In the genomic region with DNA sequence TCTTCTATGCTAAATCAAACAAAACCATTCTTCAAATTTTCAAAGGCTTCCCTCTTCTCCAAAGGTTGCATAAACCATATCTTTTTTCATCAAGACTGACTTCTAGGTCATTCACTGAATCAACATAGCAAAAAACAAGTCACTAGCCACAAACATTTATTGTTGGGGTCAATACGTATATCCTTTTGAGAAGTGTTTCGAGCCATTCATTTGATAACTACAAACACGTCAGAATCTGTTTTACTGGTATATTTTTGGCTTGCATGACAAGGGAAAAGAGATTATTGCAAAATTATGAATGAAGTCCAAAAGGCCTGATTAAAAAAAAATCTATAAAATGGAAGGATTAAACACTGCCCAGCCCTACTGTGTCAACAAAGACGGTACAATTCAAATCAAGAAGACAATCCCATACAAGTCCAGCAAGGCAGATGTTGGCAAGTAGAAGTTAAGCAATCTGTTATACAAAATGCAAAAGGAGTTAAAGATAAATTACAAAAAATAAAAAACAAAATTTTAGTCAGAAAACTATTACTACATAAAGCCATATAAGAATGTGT, we compare ENCODE assay signal across 14 cellular contexts.
DNase-seq lines count a peak whose midpoint lies in the region; ATAC-seq, FAIRE-seq and TF ChIP-seq lines count a peak whose summit lies in the region.
"Had no signal": no experiment of that assay in that cellular context is flagged by ENCODE, and none has a peak within 500 bp of the region (broad histone marks: within the 10 kb centered on the region; RNA-seq: fewer than 3 reads in every experiment).

No MANE protein-coding gene starts in this region.

- no peak for TF ChIP-seq CTCF in A673 (conservative IDR thresholded peaks at IDR 0.05; ENCODE audit: low read depth, low read length)
- TF ChIP-seq CTCF in K562 (IDR thresholded peaks at IDR 0.05 in 2 of 3, conservative IDR thresholded peaks at IDR 0.05 in 1 of 3; ENCODE audit: insufficient read depth in 2 of 3, low read depth in 1 of 3, low read length in 3 of 3) = no peak
- TF ChIP-seq CTCF in osteoblast (IDR thresholded peaks at IDR 0.05; ENCODE audit: extremely low read depth, low read depth, low read length) = no peak
- no peak for TF ChIP-seq CTCF in suprapubic skin (IDR thresholded peaks at IDR 0.05)

- H4K20me1 ChIP-seq in K562 (replicated peaks; ENCODE audit: control insufficient read depth, insufficient read depth, low read length) = no peaks in the 10 kb centered on the region
- H4K20me1 ChIP-seq in osteoblast (ENCODE audit: insufficient read depth, low read length) = no peaks in the 10 kb centered on the region

- no peak overlapping the region for H3K27ac ChIP-seq in A673 (ENCODE audit: low read depth, low read length, poor library complexity, severe bottlenecking)
- no peak overlapping the region for H3K27ac ChIP-seq in K562 (ENCODE audit: extremely low read depth, low read depth, low read length)
- no peak overlapping the region for H3K27ac ChIP-seq in osteoblast (ENCODE audit: low read depth, low read length)
- no peak overlapping the region for H3K27ac ChIP-seq in suprapubic skin

- H3K4me1 ChIP-seq in A673 (ENCODE audit: insufficient read depth, low read length, poor library complexity, severe bottlenecking) (no peaks in the 10 kb centered on the region), K562 (replicated peaks in 1 of 2; ENCODE audit: control insufficient read depth in 2 of 2, insufficient read depth in 2 of 2, low read length in 2 of 2) (no peaks in the 10 kb centered on the region), osteoblast (ENCODE audit: insufficient read depth, low read length) (peaks cover 8% of the 10 kb centered on the region), suprapubic skin (no peaks in the 10 kb centered on the region)

- no peak overlapping the region for H3K9ac ChIP-seq in K562 (ENCODE audit: insufficient read depth in 1 of 2, low read depth in 2 of 2, low read length in 2 of 2)

- no peak for FAIRE-seq in K562 (lab: Jason Lieb, UNC)
- FAIRE-seq: A204.1 had no signal

- H3K4me3 ChIP-seq in A673 (ENCODE audit: low read depth, low read length, poor library complexity, severe bottlenecking) = no peak overlapping the region
- no peak overlapping the region for H3K4me3 ChIP-seq in K562
- H3K4me3 ChIP-seq in osteoblast (ENCODE audit: insufficient read depth, low read length) = no peak overlapping the region
- H3K4me3 ChIP-seq in suprapubic skin = no peak overlapping the region

- DNase-seq in A673 (ENCODE audit: low spot score) (no peak), LoVo (ENCODE audit: low spot score) (peak; percentile 7), K562 (ENCODE audit: extremely low read depth in 1 of 4, low spot score in 3 of 4) (no peak), osteoblast (ENCODE audit: insufficient read length, low spot score, missing footprints) (peak; percentile 8), suprapubic skin (ENCODE audit: low spot score in 2 of 2) (no peak)
- DNase-seq: DMS53, GF-D8, GOT3, HCEC 1CT, HFFc6 had no signal

- no peaks in the 10 kb centered on the region for H3K9me1 ChIP-seq in K562 (ENCODE audit: control insufficient read depth, insufficient read depth, low read length)

- H3K27me3 ChIP-seq in A673 (replicated peaks; ENCODE audit: insufficient read depth, low read depth, low read length, poor library complexity) = no peaks in the 10 kb centered on the region
- H3K27me3 ChIP-seq in K562 (ENCODE audit: control insufficient read depth in 2 of 2, insufficient read depth in 2 of 2, low read length in 2 of 2) = no peaks in the 10 kb centered on the region
- no peaks in the 10 kb centered on the region for H3K27me3 ChIP-seq in osteoblast (ENCODE audit: insufficient read depth, low read length)
- no peaks in the 10 kb centered on the region for H3K27me3 ChIP-seq in suprapubic skin

- TF ChIP-seq RAD21 in K562 (CRISPR knock-in tag; conservative IDR thresholded peaks at IDR 0.05 in 1 of 2, IDR thresholded peaks at IDR 0.05 in 1 of 2) = no peak

- BruUV-seq in A673 (replicated peaks; lab: Mats Ljungman, UMichigan) = TSS peak; percentile 26
- TSS peak; percentile 17 for BruUV-seq in K562 (replicated peaks; lab: Mats Ljungman, UMichigan)

- no peak overlapping the region for H2AFZ ChIP-seq in K562 (ENCODE audit: low read depth, low read length)
- H2AFZ ChIP-seq in osteoblast (ENCODE audit: low read length) = no peak overlapping the region

- ATAC-seq in K562 = no peak
- ATAC-seq in GM19467 (IDR thresholded peaks at IDR 0.05; ENCODE audit: unreplicated experiment) = no peak
- ATAC-seq in GM19328 (IDR thresholded peaks at IDR 0.05; ENCODE audit: unreplicated experiment) = no peak
- ATAC-seq in GM18511 (IDR thresholded peaks at IDR 0.05; ENCODE audit: unreplicated experiment) = no peak

- no peaks in the 10 kb centered on the region for H3K9me3 ChIP-seq in A673 (ENCODE audit: low read depth, low read length, poor library complexity, severe bottlenecking)
- H3K9me3 ChIP-seq in K562 (replicated peaks; ENCODE audit: control insufficient read depth, insufficient read depth, low read depth, low read length) = no peaks in the 10 kb centered on the region
- no peaks in the 10 kb centered on the region for H3K9me3 ChIP-seq in osteoblast (ENCODE audit: low read depth, low read length)
- H3K9me3 ChIP-seq in suprapubic skin = no peaks in the 10 kb centered on the region

- no peaks in the 10 kb centered on the region for H3K36me3 ChIP-seq in A673 (ENCODE audit: insufficient read depth, low read length, poor library complexity, severe bottlenecking)
- peaks cover 16% of the 10 kb centered on the region for H3K36me3 ChIP-seq in K562 (ENCODE audit: control insufficient read depth, insufficient read depth, low read length)
- H3K36me3 ChIP-seq in osteoblast (ENCODE audit: insufficient read depth, low read length) = no peaks in the 10 kb centered on the region
- H3K36me3 ChIP-seq in suprapubic skin = peaks cover 22% of the 10 kb centered on the region

- POLR2A ChIA-PET in A673 (lab: Charles Lee; ENCODE audit: low non-redundant PET) (no interaction called here), K562 (lab: Yijun Ruan, JAX) (no interaction called here)

- in situ Hi-C loops in K562 (cut with MboI) = no loop called here

- intact Hi-C loops in A673 (cut with micrococcal nuclease; ENCODE audit: unreplicated experiment) = no loop called here
- intact Hi-C loops in K562 (cut with micrococcal nuclease) = no loop called here

- 88% methylated on average over 4 of the region's 4 CpGs for WGBS in K562 (ENCODE audit: insufficient coverage, low coverage, missing lambda C conversion rate)
- 92% methylated on average over 4 of the region's 4 CpGs for WGBS in suprapubic skin

- H3K4me2 ChIP-seq in K562 (ENCODE audit: insufficient read depth, low read length) (no peak overlapping the region), osteoblast (ENCODE audit: insufficient read depth, low read length) (no peak overlapping the region)

- TF ChIP-seq POLR2A in K562 (conservative IDR thresholded peaks at IDR 0.05) (no peak), suprapubic skin (IDR thresholded peaks at IDR 0.05) (no peak)

- no peaks in the 10 kb centered on the region for H3K79me2 ChIP-seq in K562 (ENCODE audit: control insufficient read depth, insufficient read depth, low read length)
- H3K79me2 ChIP-seq in osteoblast (ENCODE audit: insufficient read depth, low read length) = no peaks in the 10 kb centered on the region

- TF ChIP-seq EP300 in K562 (IDR thresholded peaks at IDR 0.05; ENCODE audit: low read length) (no peak), suprapubic skin (IDR thresholded peaks at IDR 0.05) (no peak)

- CTCF ChIA-PET in A673 (lab: Charles Lee) (no interaction called here), K562 (lab: Yijun Ruan, JAX; ENCODE audit: low intra/inter-chr PET ratio) (no interaction called here)

TF ChIP-seq in K562, 482 proteins besides CTCF, POLR2A, EP300 and RAD21 (continues in another document):
- TF ChIP-seq FOXM1 (IDR thresholded peaks at IDR 0.05; ENCODE audit: low read depth) (no peak), FOXM1 (CRISPR knock-in tag; IDR thresholded peaks at IDR 0.05; ENCODE audit: low read depth) (no peak), ZNF561 (CRISPR knock-in tag; conservative IDR thresholded peaks at IDR 0.05) (no peak), FOXJ2 (tag; IDR thresholded peaks at IDR 0.05) (no peak), ASH1L (IDR thresholded peaks at IDR 0.05; ENCODE audit: borderline replicate concordance, low read depth, partially characterized antibody) (no peak), PYGO2 (tag; IDR thresholded peaks at IDR 0.05) (no peak), RBM25 (IDR thresholded peaks at IDR 0.05; ENCODE audit: low read depth, low read length, severe bottlenecking) (no peak), NR2F6 (CRISPR knock-in tag; IDR thresholded peaks at IDR 0.05) (no peak), FOXK2 (conservative IDR thresholded peaks at IDR 0.05 in 1 of 2, IDR thresholded peaks at IDR 0.05 in 1 of 2; ENCODE audit: low read depth in 2 of 2) (no peak), ZNF143 (CRISPR knock-in tag; IDR thresholded peaks at IDR 0.05) (no peak)
- TF ChIP-seq, protein P1, sequence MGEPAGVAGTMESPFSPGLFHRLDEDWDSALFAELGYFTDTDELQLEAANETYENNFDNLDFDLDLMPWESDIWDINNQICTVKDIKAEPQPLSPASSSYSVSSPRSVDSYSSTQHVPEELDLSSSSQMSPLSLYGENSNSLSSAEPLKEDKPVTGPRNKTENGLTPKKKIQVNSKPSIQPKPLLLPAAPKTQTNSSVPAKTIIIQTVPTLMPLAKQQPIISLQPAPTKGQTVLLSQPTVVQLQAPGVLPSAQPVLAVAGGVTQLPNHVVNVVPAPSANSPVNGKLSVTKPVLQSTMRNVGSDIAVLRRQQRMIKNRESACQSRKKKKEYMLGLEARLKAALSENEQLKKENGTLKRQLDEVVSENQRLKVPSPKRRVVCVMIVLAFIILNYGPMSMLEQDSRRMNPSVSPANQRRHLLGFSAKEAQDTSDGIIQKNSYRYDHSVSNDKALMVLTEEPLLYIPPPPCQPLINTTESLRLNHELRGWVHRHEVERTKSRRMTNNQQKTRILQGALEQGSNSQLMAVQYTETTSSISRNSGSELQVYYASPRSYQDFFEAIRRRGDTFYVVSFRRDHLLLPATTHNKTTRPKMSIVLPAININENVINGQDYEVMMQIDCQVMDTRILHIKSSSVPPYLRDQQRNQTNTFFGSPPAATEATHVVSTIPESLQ (CRISPR knock-in tag; IDR thresholded peaks at IDR 0.05) = no peak
- TF ChIP-seq, protein P2, sequence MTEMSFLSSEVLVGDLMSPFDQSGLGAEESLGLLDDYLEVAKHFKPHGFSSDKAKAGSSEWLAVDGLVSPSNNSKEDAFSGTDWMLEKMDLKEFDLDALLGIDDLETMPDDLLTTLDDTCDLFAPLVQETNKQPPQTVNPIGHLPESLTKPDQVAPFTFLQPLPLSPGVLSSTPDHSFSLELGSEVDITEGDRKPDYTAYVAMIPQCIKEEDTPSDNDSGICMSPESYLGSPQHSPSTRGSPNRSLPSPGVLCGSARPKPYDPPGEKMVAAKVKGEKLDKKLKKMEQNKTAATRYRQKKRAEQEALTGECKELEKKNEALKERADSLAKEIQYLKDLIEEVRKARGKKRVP (CRISPR knock-in tag; IDR thresholded peaks at IDR 0.05) = no peak

Comparison
In these comparisons a context has a peak if more than half of its experiments do, and no peak if none do; other contexts are left out.
1. DNase-seq: peak in LoVo (single experiment) and osteoblast (single experiment); none in A673 (single experiment), K562 (0 of 4) and suprapubic skin (0 of 2).